ENCODE assay signal across 9 cellular contexts in genomic region chr21:31659286-31660133, GRCh38. TPM values are rescaled to one million over a fixed set of nuclear protein-coding genes. Genes with fewer than 3 reads are reported as not detected.
A peak's percentile ranks its signal among the peaks of the same experiment; 100 is the strongest.
DNase-seq lines count a peak whose midpoint lies in the region; ATAC-seq, FAIRE-seq and TF ChIP-seq lines count a peak whose summit lies in the region.
"Had no signal": no experiment of that assay in that cellular context is flagged by ENCODE, and none has a peak within 500 bp of the region (broad histone marks: within the 10 kb centered on the region; RNA-seq: fewer than 3 reads in every experiment).

Gene SOD1, plus strand, starts transcription at chr21:31659693. Its CDS starts 77 bp downstream, at chr21:31659770.

- H3K9me3 Mint-ChIP-seq in WTC11 = peaks cover 7% of the 10 kb centered on the region; the same call in 1 of the 2 replicates

- peak within 1 kb of the TSS; percentile 90 for H3K27ac ChIP-seq in smooth muscle cell (ENCODE audit: low read depth)

- H3K79me2 ChIP-seq in smooth muscle cell (ENCODE audit: low read depth) = peaks cover 44% of the 10 kb centered on the region

- peak within 1 kb of the TSS; percentile 97 for H3K4me2 ChIP-seq in smooth muscle cell

- H3K4me3 Mint-ChIP-seq in WTC11 = peak within 1 kb of the TSS; percentile 95

- POLR2A ChIA-PET in WTC11 (lab: Charles Lee) = no interaction called here

- H3K9me3 ChIP-seq in smooth muscle cell (replicated peaks; ENCODE audit: low read depth) = no peaks in the 10 kb centered on the region

- CTCF ChIA-PET in WTC11 (lab: Charles Lee) = no interaction called here

- DNase-seq in AG09309 (ENCODE audit: low read depth) (peak; percentile 64), NCI-H226 (peak; percentile 91), WTC11 (ENCODE audit: low spot score) (peak; percentile 92), bronchial epithelial cell (ENCODE audit: low read depth) (peak; percentile 74), iPS-NIHi7 (ENCODE audit: extremely low spot score) (peak; percentile 98), smooth muscle cell (lab: John Stamatoyannopoulos, UW; ENCODE audit: unreplicated experiment) (peak; percentile 79)

- peak within 1 kb of the TSS; percentile 95 for H2AFZ ChIP-seq in smooth muscle cell (ENCODE audit: low read depth)

- no peaks in the 10 kb centered on the region for H3K27me3 Mint-ChIP-seq in WTC11 (ENCODE audit: low read depth)

- H3K4me1 Mint-ChIP-seq in WTC11 = peaks cover 29% of the 10 kb centered on the region

- H4K20me1 ChIP-seq in smooth muscle cell (ENCODE audit: low read depth) = peaks cover 42% of the 10 kb centered on the region

- WGBS in smooth muscle cell (ENCODE audit: low lambda C conversion rate) = 1% methylated on average over 55 of the region's 91 CpGs

- peaks cover 4% of the 10 kb centered on the region for H3K36me3 ChIP-seq in bronchial epithelial cell (ENCODE audit: control insufficient read depth, insufficient read depth, low read length)
- H3K36me3 ChIP-seq in smooth muscle cell (ENCODE audit: low read depth) = no peaks in the 10 kb centered on the region

- peaks cover 28% of the 10 kb centered on the region for H3K36me3 Mint-ChIP-seq in WTC11

- H3K4me3 ChIP-seq in AG09309 (ENCODE audit: control insufficient read depth, low read depth, low read length) = peak within 1 kb of the TSS; percentile 77
- peak within 1 kb of the TSS; percentile 99 for H3K4me3 ChIP-seq in bronchial epithelial cell (ENCODE audit: low read depth, low read length)
- H3K4me3 ChIP-seq in smooth muscle cell = peak within 1 kb of the TSS; percentile 84

- peak within 1 kb of the TSS; percentile 98 for H3K27ac Mint-ChIP-seq in WTC11

- no peak for FAIRE-seq in bronchial epithelial cell (lab: Jason Lieb, UNC)
- FAIRE-seq: TTC549 had no signal

- peak; percentile 97 for ATAC-seq in GM19023 (IDR thresholded peaks at IDR 0.05; ENCODE audit: unreplicated experiment)
- ATAC-seq in HG03196 (IDR thresholded peaks at IDR 0.05; ENCODE audit: unreplicated experiment) = peak; percentile 94
- ATAC-seq in WTC11 = peak; percentile 97

- no peaks in the 10 kb centered on the region for H3F3A ChIP-seq in smooth muscle cell (ENCODE audit: low read depth)

- TF ChIP-seq CTCF in AG09309 (IDR thresholded peaks at IDR 0.05; ENCODE audit: control insufficient read depth, insufficient read depth, low read depth, low read length, missing control alignments) = no peak
- TF ChIP-seq CTCF in WTC11 (IDR thresholded peaks at IDR 0.05) = no peak
- no peak for TF ChIP-seq CTCF in bronchial epithelial cell (IDR thresholded peaks at IDR 0.05; ENCODE audit: insufficient read depth, low read length, severe bottlenecking)
- peak; percentile 4 for TF ChIP-seq CTCF in smooth muscle cell (IDR thresholded peaks at IDR 0.05; ENCODE audit: borderline replicate concordance, insufficient read depth, poor library complexity, severe bottlenecking)

- peak within 1 kb of the TSS; percentile 92 for H3K9ac ChIP-seq in smooth muscle cell (ENCODE audit: low read depth)

- H3K27me3 ChIP-seq in bronchial epithelial cell (ENCODE audit: control insufficient read depth, insufficient read depth, low read length) = no peaks in the 10 kb centered on the region
- no peaks in the 10 kb centered on the region for H3K27me3 ChIP-seq in smooth muscle cell (ENCODE audit: low read depth)

- peaks cover 11% of the 10 kb centered on the region for H3K4me1 ChIP-seq in smooth muscle cell (ENCODE audit: low read depth)

TF ChIP-seq in WTC11, 78 proteins besides CTCF, POLR2A, EP300 and RAD21 (continues in another document):
- TF ChIP-seq FOXP4 (CRISPR knock-in tag; IDR thresholded peaks at IDR 0.05) (peak; percentile 88), TEAD1 (CRISPR knock-in tag; IDR thresholded peaks at IDR 0.05) (peak; percentile 79), GABPB1 (CRISPR knock-in tag; IDR thresholded peaks at IDR 0.05) (no peak; the same call in 1 of the 2 replicates), AFF4 (CRISPR knock-in tag; IDR thresholded peaks at IDR 0.05; ENCODE audit: borderline replicate concordance) (no peak), NFE2L1 (CRISPR knock-in tag; IDR thresholded peaks at IDR 0.05) (peak; percentile 90), ATF3 (CRISPR knock-in tag; conservative IDR thresholded peaks at IDR 0.05) (no peak), CDX4 (CRISPR knock-in tag; IDR thresholded peaks at IDR 0.05; ENCODE audit: borderline replicate concordance) (no peak), CREB1 (CRISPR knock-in tag; IDR thresholded peaks at IDR 0.05) (0 out of 2 replicates have a peak, but pooled peaks have one; percentile 41), PRRX2 (CRISPR knock-in tag; IDR thresholded peaks at IDR 0.05) (no peak), NR1H2 (CRISPR knock-in tag; IDR thresholded peaks at IDR 0.05) (no peak), NFYB (CRISPR knock-in tag; conservative IDR thresholded peaks at IDR 0.05; ENCODE audit: low read depth) (peak; percentile 50), SP1 (CRISPR knock-in tag; conservative IDR thresholded peaks at IDR 0.05) (peak; percentile 93), ZBTB43 (CRISPR knock-in tag; IDR thresholded peaks at IDR 0.05) (peak; percentile 85), ZNF671 (CRISPR knock-in tag; IDR thresholded peaks at IDR 0.05) (no peak), MYBL2 (CRISPR knock-in tag; IDR thresholded peaks at IDR 0.05) (peak; percentile 66; the same call in 1 of the 2 replicates), JUN (CRISPR knock-in tag; IDR thresholded peaks at IDR 0.05) (peak; percentile 88; the same call in 1 of the 2 replicates), FOXJ3 (CRISPR knock-in tag; IDR thresholded peaks at IDR 0.05; ENCODE audit: borderline replicate concordance) (no peak)

RNA-seq across cellular contexts. Expression of gene SOD1, which starts in this region (rescaled TPM):
- total RNA-seq in WTC11 (2021) (181 to 206 TPM (median 201 TPM) in 3 replicates), bronchial epithelial cell (116 and 154 TPM in 2 replicates), smooth muscle cell (128 and 139 TPM in 2 replicates)
- polyA plus RNA-seq in smooth muscle cell = 229 and 232 TPM in 2 replicates

Comparison
In these comparisons a context has a peak if more than half of its experiments do, and no peak if none do; other contexts are left out.
1. Peak in every context shown above with its lines: DNase-seq, ATAC-seq, H3K4me3 ChIP-seq and H3K27ac ChIP-seq.